9 cellular contexts compared by ENCODE assay signal in genomic region chr1:43206721-43207228, GRCh38. TPM values are rescaled to one million over a fixed set of nuclear protein-coding genes. Genes with fewer than 3 reads are reported as not detected.
DNase-seq lines count a peak whose midpoint lies in the region; ATAC-seq, FAIRE-seq and TF ChIP-seq lines count a peak whose summit lies in the region.
"Had no signal": no experiment of that assay in that cellular context is flagged by ENCODE, and none has a peak within 500 bp of the region (broad histone marks: within the 10 kb centered on the region; RNA-seq: fewer than 3 reads in every experiment).

No MANE protein-coding gene starts in this region.

- peak overlapping the region; percentile 39 for H3K4me3 Mint-ChIP-seq in chondrocyte (ENCODE audit: unreplicated experiment)
- H3K4me3 Mint-ChIP-seq in activated naive CD4-positive, alpha-beta T cell treated with anti-CD3 and anti-CD28 coated beads for 36 hours = no peak overlapping the region

- peaks cover 31% of the 10 kb centered on the region for H3K4me1 Mint-ChIP-seq in chondrocyte (ENCODE audit: low read depth)
- H3K4me1 Mint-ChIP-seq in activated naive CD4-positive, alpha-beta T cell treated with anti-CD3 and anti-CD28 coated beads for 36 hours (ENCODE audit: low read depth) = no peaks in the 10 kb centered on the region

- peak overlapping the region; percentile 55 for H3K9ac ChIP-seq in HepG2 (ENCODE audit: insufficient read depth, low read depth, low read length)

- no peaks in the 10 kb centered on the region for H4K20me1 ChIP-seq in HepG2 (ENCODE audit: insufficient read depth, low read length)

- peak overlapping the region; percentile 97 for H3K27ac Mint-ChIP-seq in chondrocyte (ENCODE audit: unreplicated experiment)
- no peak overlapping the region for H3K27ac Mint-ChIP-seq in activated naive CD4-positive, alpha-beta T cell treated with anti-CD3 and anti-CD28 coated beads for 36 hours

- CTCF ChIA-PET in AG04449 (lab: Yijun Ruan, JAX) = interaction anchor here (1.2 kb wide), 1 partner anchor 20 kb away, joined by 5 read pairs; no protein-coding TSS in a partner anchor
- CTCF ChIA-PET in HepG2 (lab: Yijun Ruan, JAX; ENCODE audit: low intra/inter-chr PET ratio, low total read pairs) = no interaction called here
- CTCF ChIA-PET in activated naive CD4-positive, alpha-beta T cell treated with anti-CD3 and anti-CD28 coated beads for 36 hours (lab: Charles Lee) = no interaction called here

- no peaks in the 10 kb centered on the region for H3K36me3 Mint-ChIP-seq in chondrocyte (ENCODE audit: low read depth)
- H3K36me3 Mint-ChIP-seq in activated naive CD4-positive, alpha-beta T cell treated with anti-CD3 and anti-CD28 coated beads for 36 hours (ENCODE audit: low read depth) = no peaks in the 10 kb centered on the region

- intact Hi-C loops in HepG2 (cut with micrococcal nuclease; ENCODE audit: unreplicated experiment) = no loop called here
- intact Hi-C loops in activated naive CD4-positive, alpha-beta T cell treated with anti-CD3 and anti-CD28 coated beads for 36 hours (cut with micrococcal nuclease) = no loop called here

- 2% methylated on average over 9 of the region's 9 CpGs for WGBS in HepG2 (ENCODE audit: low lambda C conversion rate)

- H2AFZ ChIP-seq in HepG2 (ENCODE audit: low read length) = peak overlapping the region; percentile 90

- H3K27ac ChIP-seq in HepG2 (ENCODE audit: extremely low read length, insufficient read depth, low read length) = peak overlapping the region; percentile 69

- no peaks in the 10 kb centered on the region for H3K27me3 Mint-ChIP-seq in chondrocyte (ENCODE audit: low read depth)
- no peaks in the 10 kb centered on the region for H3K27me3 Mint-ChIP-seq in activated naive CD4-positive, alpha-beta T cell treated with anti-CD3 and anti-CD28 coated beads for 36 hours (ENCODE audit: low read depth)

- peak overlapping the region; percentile 38 for H3K4me3 ChIP-seq in AG04449 (ENCODE audit: low read depth, low read length)
- H3K4me3 ChIP-seq in HepG2 (replicated peaks in 1 of 3; ENCODE audit: insufficient read depth in 1 of 3, low read depth in 2 of 3, low read length in 3 of 3) = peak overlapping the region; percentile 26 to 59 (median 36); a peak in 4 of 6 replicates

- in situ Hi-C loops in HepG2 (cut with HindIII; ENCODE audit: extremely low pct_ligation_motif_present, low pct_unique_long_range_greater_than_20kb) = no loop called here

- H3K27me3 ChIP-seq in HepG2 (ENCODE audit: control insufficient read depth in 1 of 2, insufficient read depth in 2 of 2, low read length in 2 of 2) = peaks cover 0 to 8% of the 10 kb centered on the region in 2 experiments; a peak in 2 of 5 replicates

- BruUV-seq in HepG2 (replicated peaks; lab: Mats Ljungman, UMichigan) = no TSS peak

- H3K79me2 ChIP-seq in HepG2 (ENCODE audit: insufficient read depth, low read length) = no peaks in the 10 kb centered on the region

- TF ChIP-seq CTCF in AG04449 (IDR thresholded peaks at IDR 0.05; ENCODE audit: insufficient read depth, low read length, missing control alignments) (no peak), chondrocyte (IDR thresholded peaks at IDR 0.05) (no peak), HepG2 (CRISPR knock-in tag; IDR thresholded peaks at IDR 0.05) (no peak)

- ATAC-seq in HepG2 = peak; percentile 99
- no peak for ATAC-seq in GM21723 (IDR thresholded peaks at IDR 0.05; ENCODE audit: unreplicated experiment)
- no peak for ATAC-seq in GM18873 (IDR thresholded peaks at IDR 0.05; ENCODE audit: low FRiP score, unreplicated experiment)

- TF ChIP-seq POLR2A in HepG2 (IDR thresholded peaks at IDR 0.05; ENCODE audit: insufficient read depth in 1 of 2, low read depth in 2 of 2, low read length in 2 of 2) = no peak; a peak in 1 of 4 replicates

- DNase-seq in AG04449 (ENCODE audit: low read depth, low spot score) (peak; percentile 93), LHCN-M2 (ENCODE audit: low read depth) (peak; percentile 87), chondrocyte (ENCODE audit: low spot score) (peak; percentile 79), HepG2 (ENCODE audit: low spot score) (peak; percentile 91), NCI-H2171 (lab: John Stamatoyannopoulos, UW) (no peak)
- no peak for DNase-seq in activated naive CD4-positive, alpha-beta T cell treated with anti-CD3 and anti-CD28 coated beads for 36 hours
- DNase-seq: DND-41 had no signal

- peak; percentile 58 to 77 for TF ChIP-seq EP300 in HepG2 (IDR thresholded peaks at IDR 0.05; ENCODE audit: low read depth in 2 of 2, low read length in 2 of 2)
- peak; percentile 69; the same call in 1 of the 2 replicates for TF ChIP-seq EP300 in HepG2 (CRISPR knock-in tag; IDR thresholded peaks at IDR 0.05; ENCODE audit: borderline replicate concordance)

- no peaks in the 10 kb centered on the region for H3K36me3 ChIP-seq in HepG2 (replicated peaks in 1 of 2; ENCODE audit: control insufficient read depth in 1 of 2, insufficient read depth in 2 of 2, low read length in 2 of 2)

- no peak for TF ChIP-seq RAD21 in HepG2 (CRISPR knock-in tag; IDR thresholded peaks at IDR 0.05)

- peak overlapping the region; percentile 92 for H3K4me2 ChIP-seq in HepG2 (ENCODE audit: low read depth, low read length)

- H3K4me1 ChIP-seq in HepG2 (ENCODE audit: insufficient read depth, low read length) = peaks cover 31% of the 10 kb centered on the region

- H3K9me3 ChIP-seq in HepG2 (ENCODE audit: low read length) = no peaks in the 10 kb centered on the region

- peak; percentile 62 for FAIRE-seq in HepG2 (lab: Jason Lieb, UNC)

- POLR2A ChIA-PET in AG04449 (lab: Yijun Ruan, JAX) = interaction anchor here (1.0 to 2.0 kb wide), 3 partner anchors 9 to 161 kb away, joined by 3 to 6 read pairs (median 5); partner anchors contain the start of genes CFAP57, EBNA1BP2 and ELOVL1
- POLR2A ChIA-PET in HepG2 (lab: Yijun Ruan, JAX) = interaction anchor here (0.8 to 2.2 kb wide), 7 partner anchors 8 to 339 kb away, joined by 3 to 8 read pairs (median 4); partner anchors contain the start of genes CFAP57 and EBNA1BP2

- H3K9me3 Mint-ChIP-seq in chondrocyte (ENCODE audit: low read depth) = peaks cover 4% of the 10 kb centered on the region
- H3K9me3 Mint-ChIP-seq in activated naive CD4-positive, alpha-beta T cell treated with anti-CD3 and anti-CD28 coated beads for 36 hours = peaks cover 4% of the 10 kb centered on the region

RNA-seq across cellular contexts. Expression of gene CFAP57, which starts 34.6 kb away (rescaled TPM):
- total RNA-seq in LHCN-M2 (2014; rRNA removed) = not detected in 2 replicates
- polyA plus RNA-seq in LHCN-M2 (2012) = 0.28 TPM
- total RNA-seq in chondrocyte = 0.10 to 0.19 TPM (median 0.15 TPM) in 3 replicates
- 0.14 TPM in 1 of 2 replicates, not detected in the other for total RNA-seq in HepG2 (2016; rRNA removed; fragmentation: Illumina TruSeq; extraction: Trizol)
- not detected in 2 replicates for total RNA-seq in HepG2 (2016; cell fraction: cytosol; rRNA removed; fragmentation: Illumina TruSeq; extraction: Trizol; ENCODE audit: low read depth)
- total RNA-seq in HepG2 (2016; cell fraction: insoluble cytoplasmic fraction; rRNA removed; fragmentation: Illumina TruSeq; extraction: Trizol) = 0.06 and 0.15 TPM in 2 replicates
- 0.09 TPM in 1 of 2 replicates, not detected in the other for total RNA-seq in HepG2 (2016; cell fraction: membrane; rRNA removed; fragmentation: Illumina TruSeq; extraction: Trizol)
- not detected in 2 replicates for total RNA-seq in HepG2 (2016; cell fraction: nucleus; rRNA removed; fragmentation: Illumina TruSeq; extraction: Trizol)
- polyA plus RNA-seq in HepG2 (2011; rRNA removed) = 0.01 and 0.07 TPM in 2 replicates
- polyA plus RNA-seq in HepG2 (2011; cell fraction: cytosol; rRNA removed) = 0.01 and 0.03 TPM in 2 replicates
- 0.03 TPM in 1 of 2 replicates, not detected in the other for polyA plus RNA-seq in HepG2 (2011; cell fraction: nucleus; rRNA removed)
- polyA plus RNA-seq in HepG2 (2012) = 0.08 and 0.11 TPM in 2 replicates
- polyA plus RNA-seq in HepG2 (2016; cell fraction: cytosol; fragmentation: Illumina TruSeq; extraction: Trizol; ENCODE audit: low read depth) = not detected in 2 replicates
- polyA plus RNA-seq in HepG2 (2016; cell fraction: insoluble cytoplasmic fraction; fragmentation: Illumina TruSeq; extraction: Trizol; ENCODE audit: low read depth) = not detected in 2 replicates
- not detected in 2 replicates for polyA plus RNA-seq in HepG2 (2016; cell fraction: membrane; fragmentation: Illumina TruSeq; extraction: Trizol; ENCODE audit: low read depth)
- not detected in 2 replicates for polyA plus RNA-seq in HepG2 (2016; cell fraction: nucleus; fragmentation: Illumina TruSeq; extraction: Trizol; ENCODE audit: insufficient read depth, low read depth)
- polyA minus RNA-seq in HepG2 (2011; rRNA and poly(A)+ RNA removed; ENCODE audit: low replicate concordance) = 0.94 TPM in 1 of 2 replicates, not detected in the other
- polyA minus RNA-seq in HepG2 (2011; cell fraction: cytosol; rRNA and poly(A)+ RNA removed) = not detected in 2 replicates
- polyA minus RNA-seq in HepG2 (2011; cell fraction: nucleus; rRNA and poly(A)+ RNA removed) = 0.13 TPM in 1 of 2 replicates, not detected in the other
- total RNA-seq in activated naive CD4-positive, alpha-beta T cell treated with anti-CD3 and anti-CD28 coated beads for 36 hours = under 1 TPM; 0.12 to 0.14 TPM

RNA-seq across cellular contexts. Expression of gene EBNA1BP2, which starts 34.7 kb away (rescaled TPM):
- 111 and 122 TPM in 2 replicates for total RNA-seq in LHCN-M2 (2014; rRNA removed)
- polyA plus RNA-seq in LHCN-M2 (2012) = 108 TPM
- 34.5 to 40.7 TPM (median 36.1 TPM) in 3 replicates for total RNA-seq in chondrocyte
- total RNA-seq in HepG2 (2016; rRNA removed; fragmentation: Illumina TruSeq; extraction: Trizol) = 102 and 134 TPM in 2 replicates
- 16.7 and 17.1 TPM in 2 replicates for total RNA-seq in HepG2 (2016; cell fraction: cytosol; rRNA removed; fragmentation: Illumina TruSeq; extraction: Trizol; ENCODE audit: low read depth)
- total RNA-seq in HepG2 (2016; cell fraction: insoluble cytoplasmic fraction; rRNA removed; fragmentation: Illumina TruSeq; extraction: Trizol) = 105 and 136 TPM in 2 replicates
- 31.7 and 33.4 TPM in 2 replicates for total RNA-seq in HepG2 (2016; cell fraction: membrane; rRNA removed; fragmentation: Illumina TruSeq; extraction: Trizol)
- 41.1 and 51.6 TPM in 2 replicates for total RNA-seq in HepG2 (2016; cell fraction: nucleus; rRNA removed; fragmentation: Illumina TruSeq; extraction: Trizol)
- 24.7 and 27.1 TPM in 2 replicates for polyA plus RNA-seq in HepG2 (2011; rRNA removed)
- 24.4 and 26.5 TPM in 2 replicates for polyA plus RNA-seq in HepG2 (2011; cell fraction: cytosol; rRNA removed)
- 21.8 and 28.1 TPM in 2 replicates for polyA plus RNA-seq in HepG2 (2011; cell fraction: nucleus; rRNA removed)
- 40.9 and 45.7 TPM in 2 replicates for polyA plus RNA-seq in HepG2 (2012)
- polyA plus RNA-seq in HepG2 (2016; cell fraction: cytosol; fragmentation: Illumina TruSeq; extraction: Trizol; ENCODE audit: low read depth) = 18.1 TPM in 2 replicates
- 152 and 154 TPM in 2 replicates for polyA plus RNA-seq in HepG2 (2016; cell fraction: insoluble cytoplasmic fraction; fragmentation: Illumina TruSeq; extraction: Trizol; ENCODE audit: low read depth)
- 27.7 and 29.2 TPM in 2 replicates for polyA plus RNA-seq in HepG2 (2016; cell fraction: membrane; fragmentation: Illumina TruSeq; extraction: Trizol; ENCODE audit: low read depth)
- 78.7 and 80.9 TPM in 2 replicates for polyA plus RNA-seq in HepG2 (2016; cell fraction: nucleus; fragmentation: Illumina TruSeq; extraction: Trizol; ENCODE audit: insufficient read depth, low read depth)
- polyA minus RNA-seq in HepG2 (2011; rRNA and poly(A)+ RNA removed; ENCODE audit: low replicate concordance) = 14.2 and 38.3 TPM in 2 replicates
- 8.6 and 11.5 TPM in 2 replicates for polyA minus RNA-seq in HepG2 (2011; cell fraction: cytosol; rRNA and poly(A)+ RNA removed)
- polyA minus RNA-seq in HepG2 (2011; cell fraction: nucleus; rRNA and poly(A)+ RNA removed) = 33.0 and 36.7 TPM in 2 replicates
- 10 to 100 TPM; 88.0 to 88.3 TPM for total RNA-seq in activated naive CD4-positive, alpha-beta T cell treated with anti-CD3 and anti-CD28 coated beads for 36 hours

Comparison
In these comparisons a context has a peak if more than half of its experiments do, and no peak if none do; other contexts are left out.
1. DNase-seq: peak in AG04449 (single experiment), LHCN-M2 (single experiment), chondrocyte (single experiment) and HepG2 (single experiment); none in activated naive CD4-positive, alpha-beta T cell treated with anti-CD3 and anti-CD28 coated beads for 36 hours (single experiment) and NCI-H2171 (single experiment).